In the genomic region with DNA sequence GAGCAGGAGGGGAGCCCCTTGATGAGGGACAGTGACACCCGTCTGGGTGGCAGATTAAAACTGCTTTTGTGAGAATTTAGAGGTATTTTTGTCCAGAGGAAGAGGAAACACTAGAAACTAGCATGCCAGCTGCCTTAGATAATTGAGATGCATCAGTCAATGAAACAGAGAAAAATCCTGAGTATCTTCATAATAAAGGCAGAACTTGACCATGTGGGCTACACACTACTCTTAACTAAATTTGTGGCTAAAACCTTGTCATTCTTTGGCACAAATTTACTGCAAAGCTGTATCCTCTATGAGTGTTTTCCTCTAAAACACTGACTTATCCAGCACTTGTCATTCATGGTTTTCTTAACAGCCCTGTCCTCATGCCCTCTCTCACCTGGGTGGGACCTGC, we compare ENCODE assay signal across 20 cellular contexts.
DNase-seq lines count a peak whose midpoint lies in the region; ATAC-seq and TF ChIP-seq lines count a peak whose summit lies in the region.
"Had no signal": no experiment of that assay in that cellular context is flagged by ENCODE, and none has a peak within 500 bp of the region (broad histone marks: within the 10 kb centered on the region; RNA-seq: fewer than 3 reads in every experiment).

No MANE protein-coding gene starts in this region.

- dilution Hi-C loops in IMR-90 (cut with HindIII; ENCODE audit: low sequenced_read_pairs, unreplicated experiment) = no loop called here

- no peak for TF ChIP-seq POLR2A in IMR-90 (IDR thresholded peaks at IDR 0.05; ENCODE audit: low read depth, low read length)
- no peak for TF ChIP-seq POLR2A in adrenal gland (IDR thresholded peaks at IDR 0.05)

- H2BK20ac ChIP-seq in IMR-90 (ENCODE audit: low read depth, low read length) = peak overlapping the region; percentile 73; the same call in 1 of the 2 replicates

- peak overlapping the region; percentile 40; the same call in 1 of the 3 replicates for H2BK15ac ChIP-seq in IMR-90 (ENCODE audit: low read depth, low read length)

- H4K12ac ChIP-seq in trophoblast cell (ENCODE audit: low read depth, low read length) = peak overlapping the region; percentile 93

- H3K4me3 ChIP-seq in Caco-2 (ENCODE audit: low read depth, low read length) = no peak overlapping the region
- no peak overlapping the region for H3K4me3 ChIP-seq in IMR-90 (ENCODE audit: insufficient read depth, low read depth, low read length)
- H3K4me3 ChIP-seq in fibroblast of lung (replicated peaks in 1 of 4; ENCODE audit: control extremely low read depth in 1 of 4, insufficient read depth in 1 of 4, low read depth in 3 of 4, low read length in 4 of 4) = no peak overlapping the region
- H3K4me3 ChIP-seq in trophoblast cell (ENCODE audit: low read depth, low read length) = no peak overlapping the region
- H3K4me3 ChIP-seq in adrenal gland = no peak overlapping the region
- H3K4me3 ChIP-seq: suprapubic skin had no signal

- CTCF ChIA-PET in Caco-2 (lab: Charles Lee) (interaction anchor here (0.8 kb wide), 1 partner anchor 26 kb away, joined by 3 read pairs; no protein-coding TSS in a partner anchor), IMR-90 (lab: Yijun Ruan, JAX) (interaction anchor here (0.9 to 1.1 kb wide), 4 partner anchors 113 to 311 kb away, joined by 3 to 9 read pairs (median 4); no protein-coding TSS in a partner anchor)

- H3K9me3 Mint-ChIP-seq in Caco-2 (ENCODE audit: unreplicated experiment) = no peaks in the 10 kb centered on the region
- H3K9me3 Mint-ChIP-seq: CD4-positive, alpha-beta T cell; naive B cell; stimulated activated effector memory CD8-positive, alpha-beta T cell treated with anti-CD3 and anti-CD28 coated beads, Interleukin-12 subunit alpha, Interleukin-12 subunit beta, amount 100 ng/mL, for 72 hours had no signal

- peak overlapping the region; percentile 33 for H3K27ac Mint-ChIP-seq in Caco-2 (ENCODE audit: unreplicated experiment)
- H3K27ac Mint-ChIP-seq: activated CD8-positive, alpha-beta T cell treated with anti-CD3 and anti-CD28 coated beads, Interleukin-2, amount 10 ng/mL, durations not matched to agents 7 days and 5 days; CD4-positive, alpha-beta T cell; stimulated activated effector memory CD8-positive, alpha-beta T cell treated with anti-CD3 and anti-CD28 coated beads, Interleukin-12 subunit alpha, Interleukin-12 subunit beta, amount 100 ng/mL, for 72 hours had no signal

- H3K4me1 Mint-ChIP-seq in Caco-2 (ENCODE audit: low read depth, unreplicated experiment) = peaks cover 7% of the 10 kb centered on the region
- H3K4me1 Mint-ChIP-seq: naive B cell; stimulated activated effector memory CD8-positive, alpha-beta T cell treated with anti-CD3 and anti-CD28 coated beads, Interleukin-12 subunit alpha, Interleukin-12 subunit beta, amount 100 ng/mL, for 72 hours had no signal

- no peak for TF ChIP-seq RAD21 in IMR-90 (IDR thresholded peaks at IDR 0.05; ENCODE audit: low read length)

- no peak overlapping the region for H3K4me3 Mint-ChIP-seq in Caco-2 (ENCODE audit: unreplicated experiment)
- H3K4me3 Mint-ChIP-seq: activated CD8-positive, alpha-beta T cell treated with anti-CD3 and anti-CD28 coated beads, Interleukin-2, amount 10 ng/mL, durations not matched to agents 7 days and 5 days; CD4-positive, alpha-beta T cell; naive B cell; stimulated activated effector memory CD8-positive, alpha-beta T cell treated with anti-CD3 and anti-CD28 coated beads, Interleukin-12 subunit alpha, Interleukin-12 subunit beta, amount 100 ng/mL, for 72 hours had no signal

- peaks cover 11% of the 10 kb centered on the region for H3K9me1 ChIP-seq in IMR-90 (ENCODE audit: insufficient read depth, low read length)

- H3K79me2 ChIP-seq in fibroblast of lung (ENCODE audit: control insufficient read depth, insufficient read depth, low read length) = no peaks in the 10 kb centered on the region
- peaks cover 17% of the 10 kb centered on the region for H3K79me2 ChIP-seq in trophoblast cell (ENCODE audit: control insufficient read depth, insufficient read depth, low read length, poor library complexity)
- H3K79me2 ChIP-seq: parathyroid adenoma had no signal

- DNase-seq in Caco-2 (no peak), IMR-90 (peak; percentile 25), fibroblast of lung (ENCODE audit: low read depth in 2 of 2) (peak in 1 of 2 donors; percentile 44), trophoblast cell (peak in 1 of 2 donors; percentile 57), SIG-M5 (lab: John Stamatoyannopoulos, UW) (no peak), hepatic stellate cell (ENCODE audit: low spot score) (no peak), adrenal gland (no peak)
- DNase-seq: activated CD4-positive, alpha-beta T cell treated with anti-CD3 and anti-CD28 coated beads for 1 hour; activated CD8-positive, alpha-beta T cell treated with anti-CD3 and anti-CD28 coated beads, Interleukin-2, amount 10 ng/mL, durations not matched to agents 7 days and 5 days; activated gamma-delta T cell treated with Interleukin-2 at 50 U/mL for 16 hours; CD4-positive, alpha-beta T cell; central memory CD4-positive, alpha-beta T cell; naive B cell; NCI-H748 treated with DMSO at 0.1 percent for 48 hours; stimulated activated CD4-positive, alpha-beta T cell treated with anti-CD3 and anti-CD28 coated beads, Interleukin-1b, Interleukin-23, amount 100 ng/mL, for 48 hours had no signal

- H3K56ac ChIP-seq in IMR-90 (ENCODE audit: extremely low read depth, insufficient read depth, low read length) = no peak overlapping the region

- peak overlapping the region; percentile 65; the same call in 1 of the 2 replicates for H3K14ac ChIP-seq in IMR-90 (replicated peaks; ENCODE audit: low read depth, low read length)
- H3K14ac ChIP-seq in trophoblast cell (ENCODE audit: low read length) = peak overlapping the region; percentile 100

- H3K9ac ChIP-seq in IMR-90 (ENCODE audit: low read depth, low read length) (no peak overlapping the region; the same call in 1 of the 2 replicates), fibroblast of lung (ENCODE audit: insufficient read depth, low read length) (no peak overlapping the region), trophoblast cell (ENCODE audit: low read length) (peak overlapping the region; percentile 35)
- H3K9ac ChIP-seq: parathyroid adenoma had no signal

- no peak overlapping the region for H4K5ac ChIP-seq in IMR-90 (ENCODE audit: low read depth, low read length)

- peak overlapping the region; percentile 73 for H2AK9ac ChIP-seq in IMR-90 (replicated peaks; ENCODE audit: low read depth, low read length, poor library complexity)

- no peak overlapping the region for H3K27ac ChIP-seq in IMR-90 (ENCODE audit: insufficient read depth, low read length)
- no peak overlapping the region for H3K27ac ChIP-seq in fibroblast of lung (ENCODE audit: insufficient read depth, low read length)
- peak overlapping the region; percentile 100 for H3K27ac ChIP-seq in trophoblast cell (ENCODE audit: low read depth, low read length)
- H3K27ac ChIP-seq in adrenal gland = peak overlapping the region in 1 of 5 donors; percentile 41
- H3K27ac ChIP-seq: foreskin keratinocyte, parathyroid adenoma, suprapubic skin had no signal

- H3K4me1 ChIP-seq in Caco-2 = no peaks in the 10 kb centered on the region
- peaks cover 20% of the 10 kb centered on the region for H3K4me1 ChIP-seq in IMR-90 (ENCODE audit: control insufficient read depth, insufficient read depth, low read length)
- H3K4me1 ChIP-seq in fibroblast of lung (ENCODE audit: control insufficient read depth, extremely low read depth, insufficient read depth, low read length) = peaks cover 14% of the 10 kb centered on the region
- peaks cover 25 to 28% of the 10 kb centered on the region in 2 experiments for H3K4me1 ChIP-seq in trophoblast cell (ENCODE audit: control insufficient read depth in 1 of 2, insufficient read depth in 2 of 2, low read length in 2 of 2)
- peaks cover 7 to 18% of the 10 kb centered on the region in 2 donors for H3K4me1 ChIP-seq in adrenal gland (replicated peaks in 1 of 2)
- H3K4me1 ChIP-seq: foreskin keratinocyte, parathyroid adenoma had no signal

- H3K23ac ChIP-seq in IMR-90 (ENCODE audit: low read depth, low read length) = 0 out of 2 replicates have a peak overlapping the region, but pooled peaks have one; percentile 40
- H3K23ac ChIP-seq in trophoblast cell (ENCODE audit: low read length) = no peak overlapping the region

- H3K79me1 ChIP-seq in IMR-90 (ENCODE audit: low read depth in 1 of 2, low read length in 2 of 2) (peaks cover 0 to 14% of the 10 kb centered on the region in 2 experiments; a peak in 2 of 4 replicates), trophoblast cell (ENCODE audit: low read length) (peaks cover 68% of the 10 kb centered on the region)

- H3K9me3 ChIP-seq in Caco-2 (no peaks in the 10 kb centered on the region), IMR-90 (ENCODE audit: control insufficient read depth, insufficient read depth, low read length) (no peaks in the 10 kb centered on the region), fibroblast of lung (ENCODE audit: control insufficient read depth, insufficient read depth, low read depth, low read length) (no peaks in the 10 kb centered on the region), trophoblast cell (ENCODE audit: insufficient read depth, low read depth, low read length) (no peaks in the 10 kb centered on the region), adrenal gland (replicated peaks in 1 of 3) (no peaks in the 10 kb centered on the region)
- H3K9me3 ChIP-seq: suprapubic skin had no signal

- H4K8ac ChIP-seq in IMR-90 (ENCODE audit: low read depth in 2 of 2, low read length in 2 of 2) (peak overlapping the region; percentile 3 to 9; a peak in 2 of 4 replicates), trophoblast cell (ENCODE audit: low read depth, low read length) (peak overlapping the region; percentile 99)

- intact Hi-C loops in Caco-2 (cut with micrococcal nuclease; ENCODE audit: unreplicated experiment) (loop anchor here (1.0 to 5.0 kb wide), 4 partner anchors 64 to 310 kb away; partner anchors contain the start of gene TPM1), IMR-90 (cut with micrococcal nuclease) (loop anchor here (1.0 to 10.0 kb wide), 5 partner anchors 112 to 479 kb away; no protein-coding TSS in a partner anchor), adrenal gland (cut with DNase I) (loop anchor here (5.0 to 10.0 kb wide), 3 partner anchors 262 to 309 kb away; partner anchors contain the start of gene TPM1 (in 1 of the 2))

- H4K91ac ChIP-seq in IMR-90 (ENCODE audit: insufficient read depth, low read depth, low read length) (peak overlapping the region; percentile 71), trophoblast cell (ENCODE audit: low read depth, low read length) (peak overlapping the region; percentile 100)

- 100% methylated on average over 1 of the region's 1 CpG; no CpG with 5 or more reads in 1 of the 2 experiments for WGBS in IMR-90 (ENCODE audit: extremely low coverage in 2 of 2, insufficient read length in 1 of 2), 2 experiments
- no CpG with 5 or more reads among the region's 1 CpG for WGBS in trophoblast cell (ENCODE audit: extremely low coverage, insufficient coverage, insufficient read length)
- 80 to 94% (median 89%) methylated on average over 1 of the region's 1 CpG for WGBS in adrenal gland, 4 donors

- peak overlapping the region; percentile 80 for H2BK120ac ChIP-seq in IMR-90 (ENCODE audit: low read depth, low read length)
- peak overlapping the region; percentile 100 for H2BK120ac ChIP-seq in trophoblast cell (ENCODE audit: insufficient read depth, low read length, poor library complexity)

- H2BK5ac ChIP-seq in IMR-90 (ENCODE audit: low read depth, low read length, poor library complexity, severe bottlenecking) (peak overlapping the region; percentile 60), trophoblast cell (ENCODE audit: low read depth, low read length, poor library complexity) (peak overlapping the region; percentile 100)

- no peak for ATAC-seq in IMR-90 (ENCODE audit: low read depth)
- ATAC-seq in HG02798 (IDR thresholded peaks at IDR 0.05; ENCODE audit: poor library complexity, unreplicated experiment) = no peak
- ATAC-seq: activated CD8-positive, alpha-beta T cell treated with anti-CD3 and anti-CD28 coated beads, Interleukin-2, amount 10 ng/mL, durations not matched to agents 7 days and 5 days had no signal

- H3K4ac ChIP-seq in IMR-90 (ENCODE audit: low read depth, low read length) (peak overlapping the region; percentile 87), trophoblast cell (ENCODE audit: low read depth, low read length) (peak overlapping the region; percentile 99)

- H3K36me3 ChIP-seq in Caco-2 (ENCODE audit: control insufficient read depth, insufficient read depth, low read length) = no peaks in the 10 kb centered on the region; the same call in none of the 2 replicates
- peaks cover 4% of the 10 kb centered on the region; the same call in 1 of the 2 replicates for H3K36me3 ChIP-seq in IMR-90 (ENCODE audit: control insufficient read depth, insufficient read depth, low read length)
- H3K36me3 ChIP-seq in fibroblast of lung (ENCODE audit: control insufficient read depth, insufficient read depth, low read length) = no peaks in the 10 kb centered on the region
- peaks cover 14 to 19% of the 10 kb centered on the region in 2 experiments for H3K36me3 ChIP-seq in trophoblast cell (ENCODE audit: control insufficient read depth in 1 of 2, insufficient read depth in 2 of 2, low read length in 2 of 2)
- no peaks in the 10 kb centered on the region for H3K36me3 ChIP-seq in adrenal gland (replicated peaks in 1 of 2)
- H3K36me3 ChIP-seq: suprapubic skin had no signal

- POLR2A ChIA-PET in Caco-2 (lab: Charles Lee) (no interaction called here), IMR-90 (lab: Charles Lee; ENCODE audit: unreplicated experiment) (interaction anchor here (0.6 to 1.0 kb wide), 4 partner anchors 256 to 264 kb away, joined by 3 to 5 read pairs (median 4); no protein-coding TSS in a partner anchor)

- no peak overlapping the region for H3K4me2 ChIP-seq in IMR-90 (ENCODE audit: low read depth, low read length)
- peak overlapping the region; percentile 1 for H3K4me2 ChIP-seq in fibroblast of lung (ENCODE audit: extremely low read depth, insufficient read depth, low read length)
- H3K4me2 ChIP-seq in trophoblast cell (ENCODE audit: low read length) = no peak overlapping the region

- H4K20me1 ChIP-seq in IMR-90 (ENCODE audit: insufficient read depth, low read length) = no peaks in the 10 kb centered on the region
- no peaks in the 10 kb centered on the region for H4K20me1 ChIP-seq in fibroblast of lung (ENCODE audit: control insufficient read depth, extremely low read depth, insufficient read depth, low read length)

- peak overlapping the region; percentile 99 for H2AK5ac ChIP-seq in IMR-90 (ENCODE audit: low read depth, low read length)
- peak overlapping the region; percentile 100 for H2AK5ac ChIP-seq in trophoblast cell (ENCODE audit: low read length)

- BruUV-seq in Caco-2 (replicated peaks; lab: Mats Ljungman, UMichigan) (no TSS peak), IMR-90 (replicated peaks; lab: Mats Ljungman, UMichigan) (no TSS peak)

- H3K18ac ChIP-seq in IMR-90 (ENCODE audit: low read depth, low read length) (peak overlapping the region; percentile 22; the same call in 1 of the 2 replicates), trophoblast cell (ENCODE audit: low read length) (peak overlapping the region; percentile 99)

- H3K27me3 Mint-ChIP-seq in Caco-2 (ENCODE audit: insufficient read depth, unreplicated experiment) = no peaks in the 10 kb centered on the region

- H3K27me3 ChIP-seq in Caco-2 (replicated peaks; ENCODE audit: control insufficient read depth, insufficient read depth, low read length) (no peaks in the 10 kb centered on the region), IMR-90 (ENCODE audit: control insufficient read depth, insufficient read depth, low read length) (no peaks in the 10 kb centered on the region), fibroblast of lung (ENCODE audit: control insufficient read depth, insufficient read depth, low read length) (no peaks in the 10 kb centered on the region), trophoblast cell (ENCODE audit: insufficient read depth, low read length) (no peaks in the 10 kb centered on the region), adrenal gland (no peaks in the 10 kb centered on the region)
- H3K27me3 ChIP-seq: foreskin keratinocyte, suprapubic skin had no signal

- peak overlapping the region; percentile 6 for H2AFZ ChIP-seq in IMR-90 (replicated peaks; ENCODE audit: low read length, poor library complexity)
- H2AFZ ChIP-seq in fibroblast of lung (ENCODE audit: low read length) = no peak overlapping the region
- H2AFZ ChIP-seq in trophoblast cell (ENCODE audit: insufficient read depth, low read length, poor library complexity) = peak overlapping the region; percentile 96
- H2AFZ ChIP-seq: parathyroid adenoma had no signal

- TF ChIP-seq CTCF in Caco-2 (IDR thresholded peaks at IDR 0.05; ENCODE audit: insufficient read depth in 1 of 2, low read depth in 1 of 2, low read length in 1 of 2, severe bottlenecking in 1 of 2, unreplicated experiment in 1 of 2) = no peak
- TF ChIP-seq CTCF in IMR-90 (conservative IDR thresholded peaks at IDR 0.05; ENCODE audit: low read depth, low read length) = no peak
- no peak for TF ChIP-seq CTCF in fibroblast of lung (conservative IDR thresholded peaks at IDR 0.05 in 1 of 2, IDR thresholded peaks at IDR 0.05 in 1 of 2; ENCODE audit: low read depth in 1 of 2, low read length in 2 of 2)
- TF ChIP-seq CTCF in adrenal gland (IDR thresholded peaks at IDR 0.05) = no peak

- in situ Hi-C loops in IMR-90 (cut with MboI; ENCODE audit: low sequenced_read_pairs) = loop anchor here (5.0 kb wide), 1 partner anchor 264 kb away; no protein-coding TSS in a partner anchor

- H2BK12ac ChIP-seq in trophoblast cell (ENCODE audit: low read length) = peak overlapping the region; percentile 100

- H3K36me3 Mint-ChIP-seq in Caco-2 (ENCODE audit: insufficient read depth, unreplicated experiment) = peaks cover 64% of the 10 kb centered on the region
- H3K36me3 Mint-ChIP-seq: naive B cell; stimulated activated effector memory CD8-positive, alpha-beta T cell treated with anti-CD3 and anti-CD28 coated beads, Interleukin-12 subunit alpha, Interleukin-12 subunit beta, amount 100 ng/mL, for 72 hours had no signal
